ENCODE assay signal across 8 cellular contexts in genomic region chr10:101042667-101043355, GRCh38. TPM values are rescaled to one million over a fixed set of nuclear protein-coding genes. Genes with fewer than 3 reads are reported as not detected.
DNase-seq lines count a peak whose midpoint lies in the region; ATAC-seq, FAIRE-seq and TF ChIP-seq lines count a peak whose summit lies in the region.

No MANE protein-coding gene starts in this region.

- H3K4me3 Mint-ChIP-seq in activated naive CD8-positive, alpha-beta T cell treated with anti-CD3 and anti-CD28 coated beads, Interleukin-2, amount 10 ng/mL, durations not matched to agents 7 days and 5 days = peak overlapping the region; percentile 91

- H3K36me3 ChIP-seq in pancreas (peaks cover 0 to 1% (median under 1%) of the 10 kb centered on the region in 3 donors), tibial artery (peaks cover 12 to 25% (median 23%) of the 10 kb centered on the region in 3 donors)

- peak overlapping the region; percentile 59; the same call in 1 of the 2 replicates for H3K4me3 ChIP-seq in GM08714 (ENCODE audit: low read length)
- H3K4me3 ChIP-seq in pancreas = peak overlapping the region; percentile 26 to 49 (median 44)
- H3K4me3 ChIP-seq in tibial artery = peak overlapping the region; percentile 49 to 58

- H3K27me3 Mint-ChIP-seq in activated naive CD8-positive, alpha-beta T cell treated with anti-CD3 and anti-CD28 coated beads, Interleukin-2, amount 10 ng/mL, durations not matched to agents 7 days and 5 days = peaks cover 41% of the 10 kb centered on the region

- H3K4me1 ChIP-seq in pancreas = peaks cover 5 to 12% (median 6%) of the 10 kb centered on the region in 3 donors
- H3K4me1 ChIP-seq in tibial artery = peaks cover 0 to 32% (median 17%) of the 10 kb centered on the region in 4 donors

- ATAC-seq in HG02571 (IDR thresholded peaks at IDR 0.05; ENCODE audit: unreplicated experiment) = peak; percentile 94
- peak; percentile 86 for ATAC-seq in activated naive CD8-positive, alpha-beta T cell treated with anti-CD3 and anti-CD28 coated beads, Interleukin-2, amount 10 ng/mL, durations not matched to agents 7 days and 5 days (ENCODE audit: low read depth)
- ATAC-seq in Right ventricle myocardium inferior = peak; percentile 94
- peak; percentile 91 to 97 (median 94) for ATAC-seq in pancreas

- POLR2A ChIA-PET in activated naive CD8-positive, alpha-beta T cell treated with anti-CD3 and anti-CD28 coated beads, Interleukin-2, amount 10 ng/mL, durations not matched to agents 7 days and 5 days (lab: Charles Lee) = interaction anchor here (0.8 to 4.5 kb wide), 8 partner anchors 10 to 45 kb away, joined by 3 to 33 read pairs (median 4); partner anchors contain the start of genes KAZALD1, PDZD7 and SFXN3

- H3K36me3 Mint-ChIP-seq in activated naive CD8-positive, alpha-beta T cell treated with anti-CD3 and anti-CD28 coated beads, Interleukin-2, amount 10 ng/mL, durations not matched to agents 7 days and 5 days = peaks cover 8% of the 10 kb centered on the region

- H3K4me1 Mint-ChIP-seq in activated naive CD8-positive, alpha-beta T cell treated with anti-CD3 and anti-CD28 coated beads, Interleukin-2, amount 10 ng/mL, durations not matched to agents 7 days and 5 days = peaks cover 20% of the 10 kb centered on the region

- peak overlapping the region; percentile 83 for H3K27ac Mint-ChIP-seq in activated naive CD8-positive, alpha-beta T cell treated with anti-CD3 and anti-CD28 coated beads, Interleukin-2, amount 10 ng/mL, durations not matched to agents 7 days and 5 days

- FAIRE-seq in pancreas (lab: Jason Lieb, UNC) = peak; percentile 82

- WGBS in pancreas, 2 donors = 2 to 3% methylated on average over 39 of the region's 39 CpGs

- no peaks in the 10 kb centered on the region for H3K9me3 ChIP-seq in pancreas
- H3K9me3 ChIP-seq in tibial artery = no peaks in the 10 kb centered on the region

- DNase-seq in NCI-H1092 (lab: John Stamatoyannopoulos, UW) = peak; percentile 89
- DNase-seq in SKM-1 (lab: John Stamatoyannopoulos, UW; ENCODE audit: unreplicated experiment) = peak; percentile 76
- DNase-seq in activated naive CD8-positive, alpha-beta T cell treated with anti-CD3 and anti-CD28 coated beads, Interleukin-2, amount 10 ng/mL, durations not matched to agents 7 days and 5 days = peak; percentile 86
- DNase-seq in Right ventricle myocardium inferior (ENCODE audit: missing footprints) = peak; percentile 98
- peak; percentile 93 to 98 (median 98) for DNase-seq in pancreas
- DNase-seq in tibial artery = peak; percentile 99

- intact Hi-C loops in Right ventricle myocardium inferior (cut with DNase I) (loop anchor here (2.0 kb wide), 2 partner anchors 24 to 100 kb away; no protein-coding TSS in a partner anchor), pancreas (cut with DNase I) (no loop called here), tibial artery (cut with DNase I; ENCODE audit: low total_unique reads) (no loop called here)

- no peaks in the 10 kb centered on the region for H3K9me3 Mint-ChIP-seq in activated naive CD8-positive, alpha-beta T cell treated with anti-CD3 and anti-CD28 coated beads, Interleukin-2, amount 10 ng/mL, durations not matched to agents 7 days and 5 days

- H3K27me3 ChIP-seq in pancreas (peaks cover 0 to 1% (median 0%) of the 10 kb centered on the region in 4 donors), tibial artery (peaks cover 0 to 14% of the 10 kb centered on the region in 2 donors)

- H3K27ac ChIP-seq in pancreas = peak overlapping the region; percentile 80 to 96 (median 85)
- peak overlapping the region; percentile 78 to 90 for H3K27ac ChIP-seq in tibial artery

- TF ChIP-seq CTCF in pancreas (IDR thresholded peaks at IDR 0.05) (no peak), tibial artery (IDR thresholded peaks at IDR 0.05) (no peak)

RNA-seq across cellular contexts. Expression of gene SFXN3, which starts 11.8 kb away (rescaled TPM):
- total RNA-seq in activated naive CD8-positive, alpha-beta T cell treated with anti-CD3 and anti-CD28 coated beads, Interleukin-2, amount 10 ng/mL, durations not matched to agents 7 days and 5 days = 10 to 100 TPM; 66.1 to 68.6 TPM
- 14.1 TPM for total RNA-seq in Right ventricle myocardium inferior
- 10 to 100 TPM in 5 of 6 donors, 1 to 10 TPM in 1; 8.2 to 33.5 (median 13.8) TPM for total RNA-seq in pancreas
- 10 to 100 TPM; 19.2 to 19.3 TPM for polyA plus RNA-seq in pancreas

RNA-seq across cellular contexts. Expression of gene PDZD7, which starts 11.9 kb away (rescaled TPM):
- total RNA-seq in activated naive CD8-positive, alpha-beta T cell treated with anti-CD3 and anti-CD28 coated beads, Interleukin-2, amount 10 ng/mL, durations not matched to agents 7 days and 5 days = 1 to 10 TPM; 1.1 to 1.4 TPM
- total RNA-seq in Right ventricle myocardium inferior (0.22 TPM), pancreas (under 1 TPM; 0.18 to 0.49 (median 0.27) TPM)
- under 1 TPM; 0.89 to 0.99 TPM for polyA plus RNA-seq in pancreas

RNA-seq across cellular contexts. Expression of gene KAZALD1, which starts 19.0 kb away (rescaled TPM):
- not detected for total RNA-seq in activated naive CD8-positive, alpha-beta T cell treated with anti-CD3 and anti-CD28 coated beads, Interleukin-2, amount 10 ng/mL, durations not matched to agents 7 days and 5 days
- 4.8 TPM for total RNA-seq in Right ventricle myocardium inferior
- total RNA-seq in pancreas = 1 to 10 TPM in 2 of 6 donors, under 1 TPM in 4; 0.19 to 1.5 (median 0.67) TPM
- polyA plus RNA-seq in pancreas = 1 to 10 TPM; 1.3 to 1.6 TPM

RNA-seq across cellular contexts. Expression of gene LZTS2, which starts 43.2 kb away (rescaled TPM):
- 10 to 100 TPM; 22.0 to 22.4 TPM for total RNA-seq in activated naive CD8-positive, alpha-beta T cell treated with anti-CD3 and anti-CD28 coated beads, Interleukin-2, amount 10 ng/mL, durations not matched to agents 7 days and 5 days
- total RNA-seq in Right ventricle myocardium inferior (43.4 TPM), pancreas (10 to 100 TPM; 10.5 to 26.5 (median 14.4) TPM)
- 10 to 100 TPM; 41.1 to 52.2 TPM for polyA plus RNA-seq in pancreas

RNA-seq across cellular contexts. Expression of gene TWNK, which starts 55.5 kb away (rescaled TPM):
- total RNA-seq in activated naive CD8-positive, alpha-beta T cell treated with anti-CD3 and anti-CD28 coated beads, Interleukin-2, amount 10 ng/mL, durations not matched to agents 7 days and 5 days = 10 to 100 TPM; 10.8 to 11.0 TPM
- total RNA-seq in Right ventricle myocardium inferior = 6.6 TPM
- 1 to 10 TPM; 1.7 to 5.4 (median 3.8) TPM for total RNA-seq in pancreas
- polyA plus RNA-seq in pancreas = 1 to 10 TPM; 3.1 to 3.2 TPM

Comparison
In these comparisons a context has a peak if more than half of its experiments do, and no peak if none do; other contexts are left out.
1. Peak in every context shown above with its lines: DNase-seq, ATAC-seq, H3K4me3 ChIP-seq and H3K27ac ChIP-seq.